Comparison of ENCODE assay signal across 18 cellular contexts in the genomic region with DNA sequence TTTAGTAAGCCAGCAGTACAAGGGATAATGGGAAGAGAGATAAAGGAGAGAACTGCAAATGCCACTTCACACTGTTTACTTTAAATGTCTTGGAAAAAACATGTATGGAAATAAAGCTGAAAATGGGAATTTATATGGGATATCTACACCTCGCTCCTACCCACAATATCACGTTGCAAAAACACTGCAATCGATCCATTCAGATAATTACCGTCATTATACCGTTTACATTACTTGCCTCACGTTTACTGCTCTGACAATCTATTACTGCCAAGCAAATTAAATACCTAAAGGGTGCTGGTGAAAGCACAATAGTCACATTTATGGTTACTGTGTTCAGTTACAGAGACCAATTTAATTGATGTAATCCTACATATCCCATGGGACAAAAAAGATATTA.
A peak's percentile ranks its signal among the peaks of the same experiment; 100 is the strongest.
DNase-seq lines count a peak whose midpoint lies in the region; ATAC-seq and TF ChIP-seq lines count a peak whose summit lies in the region.
"Had no signal": no experiment of that assay in that cellular context is flagged by ENCODE, and none has a peak within 500 bp of the region (broad histone marks: within the 10 kb centered on the region; RNA-seq: fewer than 3 reads in every experiment).

No MANE protein-coding gene starts in this region.

- no peaks in the 10 kb centered on the region for H3K27me3 ChIP-seq in CD8-positive, alpha-beta T cell (ENCODE audit: insufficient read depth, low read length)
- H3K27me3 ChIP-seq: BLaER1 had no signal

- ATAC-seq in CD8-positive, alpha-beta T cell: no peak
- ATAC-seq in HG03175 (IDR thresholded peaks at IDR 0.05; ENCODE audit: unreplicated experiment) (no peak), GM18519 (IDR thresholded peaks at IDR 0.05; ENCODE audit: low FRiP score, unreplicated experiment) (no peak)
- ATAC-seq: T-cell had no signal

- peaks cover 12% of the 10 kb centered on the region for H3K9me3 Mint-ChIP-seq in CD8-positive, alpha-beta T cell

- no peaks in the 10 kb centered on the region for H3K4me1 Mint-ChIP-seq in CD8-positive, alpha-beta T cell (ENCODE audit: low read depth)
- H3K4me1 Mint-ChIP-seq: T-cell had no signal

- no peak overlapping the region for H3K27ac ChIP-seq in CD8-positive, alpha-beta T cell (ENCODE audit: low read depth, low read length)
- H3K27ac ChIP-seq: 22Rv1, BLaER1 had no signal

- H3K9me3 ChIP-seq in CD8-positive, alpha-beta T cell (ENCODE audit: low read length): no peaks in the 10 kb centered on the region
- H3K9me3 ChIP-seq: BLaER1, SK-N-SH had no signal

- DNase-seq in NCI-H1417 (lab: John Stamatoyannopoulos, UW): peak in 2 of 3 experiments; percentile 4 to 59
- no peak for DNase-seq in NCI-H1417 treated with DMSO at 0.1 percent for 48 hours (lab: John Stamatoyannopoulos, UW)
- DNase-seq in NCI-H146 (lab: John Stamatoyannopoulos, UW): peak; percentile 48
- peak; percentile 62 for DNase-seq in NCI-H2227 treated with DMSO at 0.1 percent for 48 hours (lab: John Stamatoyannopoulos, UW)
- no peak for DNase-seq in CD8-positive, alpha-beta T cell
- DNase-seq in cortex of kidney (lab: John Stamatoyannopoulos, UW): no peak
- DNase-seq: GOT3; HFFc6; NCI-H1048; NCI-H510A treated with DMSO at 0.1 percent for 48 hours; NK-92 treated with Interleukin-12 subunit alpha and Interleukin-12 subunit beta, amount 100 ng/mL, for 24 hours; SHP77; SK-N-SH; T-cell had no signal

- no peaks in the 10 kb centered on the region for H3K36me3 ChIP-seq in CD8-positive, alpha-beta T cell (ENCODE audit: insufficient read depth, low read length)
- H3K36me3 ChIP-seq: BLaER1 had no signal

- no peak overlapping the region for H3K4me3 Mint-ChIP-seq in CD8-positive, alpha-beta T cell
- H3K4me3 Mint-ChIP-seq: T-cell had no signal

- no peak for TF ChIP-seq CTCF in CD8-positive, alpha-beta T cell (IDR thresholded peaks at IDR 0.05)

- intact Hi-C loops in CD8-positive, alpha-beta T cell (cut with DNase I, micrococcal nuclease): no loop called here

- POLR2A ChIA-PET in CD8-positive, alpha-beta T cell (lab: Charles Lee): no interaction called here

- H3K4me3 ChIP-seq in CD8-positive, alpha-beta T cell (ENCODE audit: low read depth, low read length): no peak overlapping the region
- H3K4me3 ChIP-seq: BLaER1 had no signal

- H3K36me3 Mint-ChIP-seq in CD8-positive, alpha-beta T cell: no peaks in the 10 kb centered on the region
- H3K36me3 Mint-ChIP-seq: T-cell had no signal

- no peak overlapping the region for H3K27ac Mint-ChIP-seq in CD8-positive, alpha-beta T cell
- H3K27ac Mint-ChIP-seq: HFFc6, T-cell had no signal

- CTCF ChIA-PET in CD8-positive, alpha-beta T cell (lab: Charles Lee): no interaction called here

- H3K4me1 ChIP-seq in CD8-positive, alpha-beta T cell (ENCODE audit: insufficient read depth, low read length): no peaks in the 10 kb centered on the region
- H3K4me1 ChIP-seq: BLaER1 had no signal

- no peaks in the 10 kb centered on the region for H3K27me3 Mint-ChIP-seq in CD8-positive, alpha-beta T cell (ENCODE audit: low read depth)
- H3K27me3 Mint-ChIP-seq: T-cell had no signal

Comparison
In these comparisons a context has a peak if more than half of its experiments do, and no peak if none do; other contexts are left out.
1. DNase-seq: peak in NCI-H1417 (2 of 3), NCI-H146 (single experiment) and NCI-H2227 treated with DMSO at 0.1 percent for 48 hours (single experiment); none in NCI-H1417 treated with DMSO at 0.1 percent for 48 hours (single experiment), CD8-positive, alpha-beta T cell (0 of 7) and cortex of kidney (single experiment).